In the genomic region with DNA sequence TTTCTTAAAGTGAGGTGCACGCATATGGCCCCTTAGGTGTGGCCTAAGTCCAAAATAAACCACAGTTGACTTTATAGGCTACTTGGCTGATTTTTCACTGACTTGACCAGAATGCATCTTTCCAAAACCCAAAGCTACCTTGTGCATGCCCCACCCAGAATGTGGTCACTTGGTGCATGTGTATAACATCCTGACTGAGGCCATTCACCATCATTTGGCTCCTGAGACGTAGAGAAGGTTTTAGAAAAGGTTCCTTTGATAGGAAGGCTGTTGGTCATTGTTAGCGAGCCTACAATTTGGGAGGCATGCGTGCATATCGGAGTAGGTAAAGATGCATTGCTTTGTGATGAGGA, we compare ENCODE assay signal across 24 cellular contexts.
DNase-seq lines count a peak whose midpoint lies in the region; ATAC-seq, FAIRE-seq and TF ChIP-seq lines count a peak whose summit lies in the region.
"Had no signal": no experiment of that assay in that cellular context is flagged by ENCODE, and none has a peak within 500 bp of the region (broad histone marks: within the 10 kb centered on the region; RNA-seq: fewer than 3 reads in every experiment).

No MANE protein-coding gene starts in this region.

- H3K4me1 ChIP-seq in A549 (peaks cover 71% of the 10 kb centered on the region), mesenchymal stem cell (ENCODE audit: control insufficient read depth, insufficient read depth, low read depth, low read length) (no peaks in the 10 kb centered on the region), heart left ventricle (peaks cover 0 to 11% (median 0%) of the 10 kb centered on the region in 12 donors)

- H3K27me3 ChIP-seq in mesenchymal stem cell (ENCODE audit: control insufficient read depth in 1 of 2, insufficient read depth in 1 of 2, low read length in 2 of 2) (peaks cover 0 to 21% of the 10 kb centered on the region in 2 experiments), heart left ventricle (peaks cover 0 to 8% (median 0%) of the 10 kb centered on the region in 9 donors)

- H3K14ac ChIP-seq in mesenchymal stem cell (ENCODE audit: low read length in 2 of 2), result no peak overlapping the region

- H3K36me3 ChIP-seq in mesenchymal stem cell (ENCODE audit: control insufficient read depth in 1 of 2, insufficient read depth in 2 of 2, low read depth in 1 of 2, low read length in 2 of 2) (no peaks in the 10 kb centered on the region), heart left ventricle (no peaks in the 10 kb centered on the region)
- H3K36me3 ChIP-seq: BLaER1 treated with 17β-estradiol and CSF1 and Interleukin-3, amounts not matched to agents 10 nM and 100 nM; HAP-1 had no signal

- CTCF ChIA-PET in A549 (lab: Yijun Ruan, JAX), result interaction anchor here (1.2 kb wide), 1 partner anchor 9 kb away, joined by 3 read pairs; no protein-coding TSS in a partner anchor

- H2BK5ac ChIP-seq in mesenchymal stem cell (ENCODE audit: low read depth, low read length, poor library complexity, severe bottlenecking), result no peak overlapping the region

- POLR2A ChIA-PET in A549 (lab: Yijun Ruan, JAX), result interaction anchor here (1.4 kb wide), 1 partner anchor 97 kb away, joined by 5 read pairs; no protein-coding TSS in a partner anchor

- H3K4me2 ChIP-seq in A549, result peak overlapping the region; percentile 72
- no peak overlapping the region for H3K4me2 ChIP-seq in mesenchymal stem cell (ENCODE audit: low read length, poor library complexity, severe bottlenecking)
- H3K4me2 ChIP-seq: BLaER1 treated with 17β-estradiol and CSF1 and Interleukin-3, amounts not matched to agents 10 nM and 100 nM had no signal

- no peaks in the 10 kb centered on the region for H3K79me1 ChIP-seq in mesenchymal stem cell (replicated peaks; ENCODE audit: low read length, poor library complexity, severe bottlenecking)

- peak; percentile 98 for FAIRE-seq in A549 (lab: Jason Lieb, UNC)
- FAIRE-seq: G401.6 had no signal

- H3K18ac ChIP-seq in mesenchymal stem cell (ENCODE audit: low read depth in 1 of 2, low read length in 2 of 2), result peak overlapping the region in 1 of 2 experiments; percentile 24

- no peak overlapping the region for H3K23ac ChIP-seq in mesenchymal stem cell (ENCODE audit: low read length in 2 of 2)

- TF ChIP-seq CTCF in A549 (IDR thresholded peaks at IDR 0.05) (no peak), heart left ventricle (IDR thresholded peaks at IDR 0.05) (no peak)

- no peak overlapping the region for H4K91ac ChIP-seq in mesenchymal stem cell (ENCODE audit: low read length)

- H2AFZ ChIP-seq in mesenchymal stem cell (ENCODE audit: low read depth, low read length), result no peak overlapping the region

- peak overlapping the region; percentile 85 to 88 for H3K27ac ChIP-seq in A549
- H3K27ac ChIP-seq in mesenchymal stem cell (ENCODE audit: low read length, poor library complexity, severe bottlenecking), result no peak overlapping the region
- H3K27ac ChIP-seq in heart left ventricle, result no peak overlapping the region
- H3K27ac ChIP-seq: BLaER1 treated with 17β-estradiol and CSF1 and Interleukin-3, amounts not matched to agents 10 nM and 100 nM; RWPE1 had no signal

- no peak overlapping the region for H3K9ac ChIP-seq in mesenchymal stem cell (ENCODE audit: low read length)
- H3K9ac ChIP-seq: BLaER1 treated with 17β-estradiol and CSF1 and Interleukin-3, amounts not matched to agents 10 nM and 100 nM had no signal

- no peak overlapping the region for H3K4me3 ChIP-seq in A549
- no peak overlapping the region for H3K4me3 ChIP-seq in mesenchymal stem cell (ENCODE audit: insufficient read depth in 1 of 2, low read depth in 1 of 2, low read length in 2 of 2)
- no peak overlapping the region for H3K4me3 ChIP-seq in heart left ventricle
- H3K4me3 ChIP-seq: BLaER1 treated with 17β-estradiol and CSF1 and Interleukin-3, amounts not matched to agents 10 nM and 100 nM; HAP-1 had no signal

- H3K4ac ChIP-seq in mesenchymal stem cell (ENCODE audit: low read depth in 1 of 2, low read length in 2 of 2), result no peak overlapping the region

- peak in 1 of 2 experiments; percentile 38 for DNase-seq in A549 (ENCODE audit: low read depth in 1 of 2, low spot score in 1 of 2)
- DNase-seq in LoVo (ENCODE audit: low spot score), result peak; percentile 1
- peak; percentile 66 for DNase-seq in SW480 (ENCODE audit: low spot score)
- no peak for DNase-seq in mesenchymal stem cell
- no peak for DNase-seq in heart left ventricle
- DNase-seq in hippocampal formation (lab: John Stamatoyannopoulos, UW), result no peak
- no peak for DNase-seq in activated gamma-delta T cell treated with Interleukin-2 at 50 U/mL for 16 hours
- DNase-seq: 8988T; CD4-positive, alpha-beta T cell; COR-L47; GOT3; KG1; NCI-H1048; NCI-H1417; NCI-H1694; NCI-H2029 treated with DMSO at 0.1 percent for 48 hours; NCI-H446 treated with DMSO at 0.1 percent for 48 hours; NCI-H526; NCI-H82; SHP77 treated with DMSO at 0.1 percent for 48 hours had no signal

- ATAC-seq in A549 (peak; percentile 9 to 15; a peak in 3 of 6 replicates), heart left ventricle (no peak)

- no peaks in the 10 kb centered on the region for H3K9me3 ChIP-seq in A549
- peaks cover 3% of the 10 kb centered on the region for H3K9me3 ChIP-seq in mesenchymal stem cell (ENCODE audit: control insufficient read depth, low read length)
- no peaks in the 10 kb centered on the region for H3K9me3 ChIP-seq in heart left ventricle
- H3K9me3 ChIP-seq: BLaER1 treated with 17β-estradiol and CSF1 and Interleukin-3, amounts not matched to agents 10 nM and 100 nM; HAP-1 had no signal

- intact Hi-C loops in heart left ventricle (cut with DNase I), result loop anchor here in 1 of 10 donors (10.0 kb wide), 1 partner anchor 51 kb away; no protein-coding TSS in a partner anchor

- no peak for TF ChIP-seq EP300 in A549 (IDR thresholded peaks at IDR 0.05)

- TF ChIP-seq RAD21 in A549 (conservative IDR thresholded peaks at IDR 0.05 in 1 of 2, IDR thresholded peaks at IDR 0.05 in 1 of 2), result no peak; a peak in 1 of 5 replicates

- no peak overlapping the region for H2BK15ac ChIP-seq in mesenchymal stem cell (ENCODE audit: low read depth, poor library complexity, severe bottlenecking)

- no peak overlapping the region for H4K8ac ChIP-seq in mesenchymal stem cell (ENCODE audit: low read length)

- H2BK12ac ChIP-seq in mesenchymal stem cell (ENCODE audit: low read length in 2 of 2), result peak overlapping the region; percentile 16 to 39

- TF ChIP-seq POLR2A in A549 (IDR thresholded peaks at IDR 0.05; ENCODE audit: low read length) (no peak), heart left ventricle (IDR thresholded peaks at IDR 0.05) (no peak)

- WGBS in A549 (ENCODE audit: missing lambda C conversion rate), result 66% methylated on average over 5 of the region's 5 CpGs
- WGBS in mesenchymal stem cell, result 50% methylated on average over 2 of the region's 5 CpGs
- WGBS in heart left ventricle, 4 donors, result 75 to 98% (median 93%) methylated on average over 5 of the region's 5 CpGs

- H2BK120ac ChIP-seq in mesenchymal stem cell (ENCODE audit: low read depth, low read length), result no peak overlapping the region

- H2AK5ac ChIP-seq in mesenchymal stem cell (ENCODE audit: low read length, severe bottlenecking), result no peak overlapping the region

TF ChIP-seq in A549, 52 proteins besides CTCF, POLR2A, EP300 and RAD21 (continues in another document):
- no peak for TF ChIP-seq ELK1 (IDR thresholded peaks at IDR 0.05; ENCODE audit: low read depth, low read length)
- no peak for TF ChIP-seq HOXB13 (CRISPR knock-in tag; IDR thresholded peaks at IDR 0.05; ENCODE audit: low read depth)
- TF ChIP-seq FOSL2 (IDR thresholded peaks at IDR 0.05), result no peak
- no peak for TF ChIP-seq FOSL2 (CRISPR knock-in tag; IDR thresholded peaks at IDR 0.05)
- TF ChIP-seq ESRRA (IDR thresholded peaks at IDR 0.05; ENCODE audit: borderline replicate concordance, low read length), result no peak
- no peak for TF ChIP-seq HDAC2 (IDR thresholded peaks at IDR 0.05)
- TF ChIP-seq CBX2 (IDR thresholded peaks at IDR 0.05; ENCODE audit: borderline replicate concordance, low read depth), result no peak
- TF ChIP-seq CEBPB (IDR thresholded peaks at IDR 0.05), result no peak
- no peak for TF ChIP-seq NPAS2 (CRISPR knock-in tag; IDR thresholded peaks at IDR 0.05; ENCODE audit: borderline replicate concordance)
- TF ChIP-seq FOXS1 (CRISPR knock-in tag; IDR thresholded peaks at IDR 0.05), result no peak
- TF ChIP-seq, protein P1, sequence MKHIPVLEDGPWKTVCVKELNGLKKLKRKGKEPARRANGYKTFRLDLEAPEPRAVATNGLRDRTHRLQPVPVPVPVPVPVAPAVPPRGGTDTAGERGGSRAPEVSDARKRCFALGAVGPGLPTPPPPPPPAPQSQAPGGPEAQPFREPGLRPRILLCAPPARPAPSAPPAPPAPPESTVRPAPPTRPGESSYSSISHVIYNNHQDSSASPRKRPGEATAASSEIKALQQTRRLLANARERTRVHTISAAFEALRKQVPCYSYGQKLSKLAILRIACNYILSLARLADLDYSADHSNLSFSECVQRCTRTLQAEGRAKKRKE (CRISPR knock-in tag; IDR thresholded peaks at IDR 0.05; ENCODE audit: low read depth), result no peak
- no peak for TF ChIP-seq HES2 (IDR thresholded peaks at IDR 0.05)
- TF ChIP-seq EHF (CRISPR knock-in tag; IDR thresholded peaks at IDR 0.05), result no peak
- no peak for TF ChIP-seq JUN (IDR thresholded peaks at IDR 0.05)

Comparison
In these comparisons a context has a peak if more than half of its experiments do, and no peak if none do; other contexts are left out.
1. ATAC-seq: peak in A549 (2 of 2); none in heart left ventricle (0 of 4).
2. DNase-seq: peak in LoVo (single experiment) and SW480 (single experiment); none in mesenchymal stem cell (single experiment), heart left ventricle (0 of 5), hippocampal formation (0 of 2) and activated gamma-delta T cell treated with Interleukin-2 at 50 U/mL for 16 hours (single experiment).
3. H3K27ac ChIP-seq: peak in A549 (2 of 2); none in mesenchymal stem cell (single experiment) and heart left ventricle (0 of 12).